9 cellular contexts compared by ENCODE assay signal in genomic region chrX:153582896-153583295, GRCh38. TPM values are rescaled to one million over a fixed set of nuclear protein-coding genes. Genes with fewer than 3 reads are reported as not detected.
DNase-seq lines count a peak whose midpoint lies in the region; ATAC-seq, FAIRE-seq and TF ChIP-seq lines count a peak whose summit lies in the region.
"Had no signal": no experiment of that assay in that cellular context is flagged by ENCODE, and none has a peak within 500 bp of the region (broad histone marks: within the 10 kb centered on the region; RNA-seq: fewer than 3 reads in every experiment).

No MANE protein-coding gene starts in this region.

- DNase-seq in OCI-M1 (lab: John Stamatoyannopoulos, UW): peak; percentile 74
- DNase-seq in activated T-helper 1 cell treated with anti-CD3 and anti-CD28 coated beads, Interleukin-2, amount 50 U/mL, for 16 hours (ENCODE audit: low read depth in 1 of 2, low spot score in 1 of 2): peak; percentile 29 to 44
- DNase-seq in mesothelial cell of epicardium (ENCODE audit: low spot score in 2 of 2, unreplicated experiment in 2 of 2): peak in 1 of 2 experiments; percentile 60
- DNase-seq in NCI-H510A treated with DMSO at 0.1 percent for 48 hours (lab: John Stamatoyannopoulos, UW): no peak
- DNase-seq in H54 (ENCODE audit: insufficient read length, low spot score): no peak
- no peak for DNase-seq in smooth muscle cell (lab: John Stamatoyannopoulos, UW; ENCODE audit: unreplicated experiment)

- no peak overlapping the region for H2AFZ ChIP-seq in smooth muscle cell (ENCODE audit: low read depth)

- no peaks in the 10 kb centered on the region for H4K20me1 ChIP-seq in smooth muscle cell (ENCODE audit: low read depth)

- ATAC-seq in GM18870 (IDR thresholded peaks at IDR 0.05; ENCODE audit: unreplicated experiment): peak; percentile 94
- ATAC-seq in HG02973 (IDR thresholded peaks at IDR 0.05; ENCODE audit: unreplicated experiment): peak; percentile 99

- H3K9ac ChIP-seq in smooth muscle cell (ENCODE audit: low read depth): no peak overlapping the region

- TF ChIP-seq CTCF in mesothelial cell of epicardium (IDR thresholded peaks at IDR 0.05; ENCODE audit: unreplicated experiment): no peak
- TF ChIP-seq CTCF in smooth muscle cell (IDR thresholded peaks at IDR 0.05; ENCODE audit: borderline replicate concordance, insufficient read depth, poor library complexity, severe bottlenecking): no peak

- H3K9me3 ChIP-seq in smooth muscle cell (replicated peaks; ENCODE audit: low read depth): no peaks in the 10 kb centered on the region

- H3K9me3 Mint-ChIP-seq in mesothelial cell of epicardium: peaks cover 4% of the 10 kb centered on the region

- H3K27ac ChIP-seq in smooth muscle cell (ENCODE audit: low read depth): no peak overlapping the region

- no peak for TF ChIP-seq POLR2A in H54 (IDR thresholded peaks at IDR 0.05; ENCODE audit: low read depth, low read length)

- no peaks in the 10 kb centered on the region for H3K79me2 ChIP-seq in smooth muscle cell (ENCODE audit: low read depth)

- no peak overlapping the region for H3K4me2 ChIP-seq in smooth muscle cell

- H3K4me1 Mint-ChIP-seq in mesothelial cell of epicardium: peaks cover 24% of the 10 kb centered on the region

- no peaks in the 10 kb centered on the region for H3K36me3 ChIP-seq in smooth muscle cell (ENCODE audit: low read depth)

- H3K36me3 Mint-ChIP-seq in mesothelial cell of epicardium: peaks cover 4% of the 10 kb centered on the region

- H3K27me3 Mint-ChIP-seq in mesothelial cell of epicardium (ENCODE audit: low read depth): no peaks in the 10 kb centered on the region

- no peaks in the 10 kb centered on the region for H3F3A ChIP-seq in smooth muscle cell (ENCODE audit: low read depth)

- H3K4me3 ChIP-seq in smooth muscle cell: no peak overlapping the region

- no peaks in the 10 kb centered on the region for H3K27me3 ChIP-seq in smooth muscle cell (ENCODE audit: low read depth)

- peak overlapping the region; percentile 82 for H3K27ac Mint-ChIP-seq in mesothelial cell of epicardium

- no peak overlapping the region for H3K4me3 Mint-ChIP-seq in mesothelial cell of epicardium

- H3K4me1 ChIP-seq in smooth muscle cell (ENCODE audit: low read depth): no peaks in the 10 kb centered on the region

- no peak for FAIRE-seq in H54 (lab: Jason Lieb, UNC)
- FAIRE-seq: TTC549 had no signal

- WGBS in smooth muscle cell (ENCODE audit: low lambda C conversion rate): 81% methylated on average over 13 of the region's 13 CpGs

RNA-seq across cellular contexts. Expression of gene CCNQ, which starts 16.0 kb away (rescaled TPM):
- total RNA-seq in mesothelial cell of epicardium (17.2 to 19.1 TPM (median 17.3 TPM) in 3 replicates), smooth muscle cell (9.4 and 17.9 TPM in 2 replicates)
- 23.0 and 27.3 TPM in 2 replicates for polyA plus RNA-seq in smooth muscle cell

Comparison
In these comparisons a context has a peak if more than half of its experiments do, and no peak if none do; other contexts are left out.
1. DNase-seq: peak in OCI-M1 (single experiment) and activated T-helper 1 cell treated with anti-CD3 and anti-CD28 coated beads, Interleukin-2, amount 50 U/mL, for 16 hours (2 of 2); none in NCI-H510A treated with DMSO at 0.1 percent for 48 hours (single experiment), H54 (single experiment) and smooth muscle cell (single experiment).